In the genomic region with DNA sequence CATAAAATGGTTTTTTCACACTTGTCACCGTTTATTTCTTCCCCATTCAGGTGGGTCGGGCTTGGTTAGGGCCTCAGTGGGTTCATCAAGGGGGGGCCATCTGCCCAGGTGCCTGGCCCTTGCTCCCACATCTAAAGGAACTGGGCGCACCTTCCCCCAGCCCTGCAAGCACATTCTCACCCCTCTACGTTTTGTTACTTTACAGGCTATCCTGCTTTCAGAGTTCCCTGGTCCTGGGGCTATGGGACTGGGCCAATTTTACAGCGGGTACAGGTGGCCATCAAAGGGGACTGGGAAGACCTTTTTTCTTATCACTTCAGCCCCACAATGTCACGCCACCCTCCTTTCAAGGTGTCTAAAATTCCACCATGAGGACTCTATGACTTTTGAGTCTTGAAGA, we compare ENCODE assay signal across 29 cellular contexts.
"Had no signal": no experiment of that assay in that cellular context is flagged by ENCODE, and none has a peak within 500 bp of the region (broad histone marks: within the 10 kb centered on the region; RNA-seq: fewer than 3 reads in every experiment).

No MANE protein-coding gene starts in this region.

- H3K36me3 ChIP-seq: left lung, lower lobe of right lung, neural progenitor cell, neutrophil, right lobe of liver, spleen, transverse colon, upper lobe of right lung had no signal

- H3K27me3 ChIP-seq: left lung, neural progenitor cell, neutrophil, right lobe of liver, spleen, transverse colon, upper lobe of right lung had no signal

- H3K4me3 ChIP-seq: left lung, lower lobe of right lung, neural progenitor cell, psoas muscle, right lobe of liver, spleen, transverse colon, upper lobe of right lung had no signal

- H3K4me1 ChIP-seq: parathyroid adenoma, right lobe of liver had no signal

- H3K27ac ChIP-seq: left lung, lower lobe of right lung, neural progenitor cell, neutrophil, parathyroid adenoma, psoas muscle, right lobe of liver, spleen, transverse colon, upper lobe of right lung had no signal

- DNase-seq: glutamatergic neuron; hippocampal formation; kidney glomerular epithelial cell; left colon; left lung; lower lobe of right lung; mammary epithelial cell; mesenchymal stem cell; naive B cell; natural killer cell; nephron progenitor cell; occipital lobe; psoas muscle; right lobe of liver; small intestine; spleen; stimulated activated CD4-positive, alpha-beta T cell treated with anti-CD3 and anti-CD28 coated beads, Interleukin-1b, Interleukin-23, amount 100 ng/mL, for 48 hours; stimulated activated CD4-positive, alpha-beta T cell treated with anti-CD3 and anti-CD28 coated beads, Interleukin-2, amount 100 ng/mL, for 48 hours; stimulated activated CD4-positive, alpha-beta T cell treated with anti-CD3 and anti-CD28 coated beads, Interleukin-4, amount 100 ng/mL, for 4 hours; stimulated activated CD8-positive, alpha-beta memory T cell treated with anti-CD3 and anti-CD28 coated beads, Interleukin-4, amount 100 ng/mL, for 48 hours; stimulated activated naive CD4-positive, alpha-beta T cell treated with Interleukin-2 at 50 U/mL for 16 hours; stimulated activated naive CD8-positive, alpha-beta T cell treated with anti-CD3 and anti-CD28 coated beads, Interleukin-15, amount 100 ng/mL, for 72 hours; substantia nigra; transverse colon; upper lobe of right lung had no signal

- H3K9me3 ChIP-seq: lower lobe of right lung, psoas muscle, right lobe of liver, upper lobe of right lung had no signal

- ATAC-seq: left colon; left lung; lower lobe of right lung; natural killer cell; psoas muscle; right lobe of liver; stimulated activated memory B cell treated with anti-CD40 and anti-IgM and Interleukin-4, amounts not matched to agents 10 μg/mL and 1 μg/mL and 100 μg/mL, for 72 hours; stimulated activated naive CD8-positive, alpha-beta T cell treated with anti-CD3 and anti-CD28 coated beads, Interleukin-15, amount 100 ng/mL, for 72 hours; upper lobe of right lung had no signal
